In genomic region chr1:67390041-67390887, GRCh38 we compare ENCODE assay signal across 14 cellular contexts. TPM values are rescaled to one million over a fixed set of nuclear protein-coding genes. Genes with fewer than 3 reads are reported as not detected.
A peak's percentile ranks its signal among the peaks of the same experiment; 100 is the strongest.
DNase-seq lines count a peak whose midpoint lies in the region; FAIRE-seq and TF ChIP-seq lines count a peak whose summit lies in the region.
"Had no signal": no experiment of that assay in that cellular context is flagged by ENCODE, and none has a peak within 500 bp of the region (broad histone marks: within the 10 kb centered on the region; RNA-seq: fewer than 3 reads in every experiment).

No MANE protein-coding gene starts in this region.

- FAIRE-seq in H54 (lab: Jason Lieb, UNC): peak; percentile 64
- FAIRE-seq: D721Med had no signal

- POLR2A ChIA-PET in RWPE1 (lab: Yijun Ruan, JAX; ENCODE audit: low non-redundant PET): interaction anchor here (0.6 kb wide), 1 partner anchor 34 kb away, joined by 5 read pairs; no protein-coding TSS in a partner anchor

- DNase-seq in H54 (ENCODE audit: insufficient read length, low spot score) (no peak), RWPE1 (ENCODE audit: low spot score) (peak; percentile 28), epithelial cell of esophagus (ENCODE audit: low read depth) (peak; percentile 85), osteocyte (ENCODE audit: extremely low spot score, unreplicated experiment) (no peak), esophagus muscularis mucosa (ENCODE audit: extremely low spot score) (no peak), MG63 (no peak), activated gamma-delta T cell treated with Interleukin-2 at 50 U/mL for 16 hours (no peak), superior temporal gyrus (ENCODE audit: extremely low spot score) (no peak)
- DNase-seq: activated T-cell treated with anti-CD3 and anti-CD28 coated beads for 4 hours; Karpas-422; NCI-H2171 treated with DMSO at 0.1 percent for 48 hours; stimulated activated CD4-positive, alpha-beta T cell treated with anti-CD3 and anti-CD28 coated beads, Interleukin-4, amount 100 ng/mL, for 24 hours had no signal

- TF ChIP-seq CTCF in RWPE1 (conservative IDR thresholded peaks at IDR 0.05; ENCODE audit: low read depth) (no peak), epithelial cell of esophagus (IDR thresholded peaks at IDR 0.05; ENCODE audit: insufficient read depth, low read depth, low read length, missing control alignments) (no peak), osteocyte (IDR thresholded peaks at IDR 0.05) (no peak), esophagus muscularis mucosa (IDR thresholded peaks at IDR 0.05) (no peak)

- no peak overlapping the region for H3K4me3 Mint-ChIP-seq in osteocyte (ENCODE audit: unreplicated experiment)

- H3K4me3 ChIP-seq in epithelial cell of esophagus (ENCODE audit: low read length) (no peak overlapping the region), esophagus muscularis mucosa (no peak overlapping the region), MG63 (no peak overlapping the region)
- H3K4me3 ChIP-seq: cardiac muscle cell had no signal

- CTCF ChIA-PET in RWPE1 (lab: Yijun Ruan, JAX): no interaction called here

- TF ChIP-seq POLR2A in H54 (IDR thresholded peaks at IDR 0.05; ENCODE audit: low read depth, low read length): no peak
- no peak for TF ChIP-seq POLR2A in esophagus muscularis mucosa (IDR thresholded peaks at IDR 0.05; ENCODE audit: low read depth)

- intact Hi-C loops in esophagus muscularis mucosa (cut with DNase I): no loop called here

- H3K36me3 Mint-ChIP-seq in osteocyte (ENCODE audit: unreplicated experiment): no peaks in the 10 kb centered on the region

- no peaks in the 10 kb centered on the region for H3K9me3 Mint-ChIP-seq in osteocyte (ENCODE audit: unreplicated experiment)

- H3K27me3 Mint-ChIP-seq in osteocyte (ENCODE audit: unreplicated experiment): no peaks in the 10 kb centered on the region

- peak overlapping the region; percentile 62 for H3K27ac Mint-ChIP-seq in osteocyte (ENCODE audit: unreplicated experiment)

- H3K9me3 ChIP-seq in esophagus muscularis mucosa (no peaks in the 10 kb centered on the region), MG63 (peaks cover 3% of the 10 kb centered on the region)

- H3K4me1 Mint-ChIP-seq in osteocyte (ENCODE audit: unreplicated experiment): peaks cover 15% of the 10 kb centered on the region

- H3K4me1 ChIP-seq in esophagus muscularis mucosa: no peaks in the 10 kb centered on the region

- H3K36me3 ChIP-seq in esophagus muscularis mucosa (peaks cover 0 to 21% (median 3%) of the 10 kb centered on the region in 4 donors), MG63 (peaks cover 36% of the 10 kb centered on the region)
- H3K36me3 ChIP-seq: cardiac muscle cell had no signal

- no peak for TF ChIP-seq EP300 in esophagus muscularis mucosa (IDR thresholded peaks at IDR 0.05)

- WGBS in esophagus muscularis mucosa: 88% methylated on average over 3 of the region's 3 CpGs

- H3K27ac ChIP-seq in RWPE1: no peak overlapping the region
- H3K27ac ChIP-seq in esophagus muscularis mucosa (replicated peaks in 1 of 4): no peak overlapping the region
- H3K27ac ChIP-seq: cardiac muscle cell had no signal

- H3K27me3 ChIP-seq in esophagus muscularis mucosa: no peaks in the 10 kb centered on the region
- no peaks in the 10 kb centered on the region for H3K27me3 ChIP-seq in MG63

RNA-seq across cellular contexts. Expression of gene SERBP1, which starts 39.9 kb away (rescaled TPM):
- total RNA-seq in osteocyte (171 and 182 TPM in 2 replicates), esophagus muscularis mucosa (100 to 1,000 TPM; 203 to 254 (median 223) TPM)
- 378 and 639 TPM in 2 replicates for total RNA-seq in MG63 (2014; rRNA removed; shearing (Covaris generic); ENCODE audit: low replicate concordance)

Comparison
In these comparisons a context has a peak if more than half of its experiments do, and no peak if none do; other contexts are left out.
1. DNase-seq: peak in RWPE1 (single experiment) and epithelial cell of esophagus (single experiment); none in H54 (single experiment), osteocyte (single experiment), esophagus muscularis mucosa (single experiment), MG63 (single experiment), activated gamma-delta T cell treated with Interleukin-2 at 50 U/mL for 16 hours (single experiment) and superior temporal gyrus (single experiment).